8 cellular contexts compared by ENCODE assay signal in genomic region chr13:97975851-97976550, GRCh38. TPM values are rescaled to one million over a fixed set of nuclear protein-coding genes. Genes with fewer than 3 reads are reported as not detected.
DNase-seq lines count a peak whose midpoint lies in the region; ATAC-seq and TF ChIP-seq lines count a peak whose summit lies in the region.

No MANE protein-coding gene starts in this region.

- H3K27ac ChIP-seq in right atrium auricular region (peak overlapping the region; percentile 95 to 97), prostate gland (peak overlapping the region; percentile 87 to 92), urinary bladder (ENCODE audit: low read depth) (peak overlapping the region; percentile 97)

- no peak for TF ChIP-seq CTCF in right atrium auricular region (IDR thresholded peaks at IDR 0.05)
- TF ChIP-seq CTCF in prostate gland (IDR thresholded peaks at IDR 0.05): peak in 2 of 4 experiments; percentile 21 to 28

- no peaks in the 10 kb centered on the region for H3K36me3 ChIP-seq in right atrium auricular region
- H3K36me3 ChIP-seq in prostate gland: no peaks in the 10 kb centered on the region
- H3K36me3 ChIP-seq in urinary bladder (ENCODE audit: insufficient read depth): no peaks in the 10 kb centered on the region

- peak; percentile 67 for TF ChIP-seq POLR2A in prostate gland (IDR thresholded peaks at IDR 0.05)

- H3K36me3 Mint-ChIP-seq in T-helper 1 cell treated with Interleukin-12 subunit alpha and Interleukin-12 subunit beta and Interleukin-4 antibody, amounts not matched to agents 30 μg/mL and 1 μg/mL, for 36 hours (ENCODE audit: low read depth): peaks cover under 1% of the 10 kb centered on the region

- H3K9me3 Mint-ChIP-seq in T-helper 1 cell treated with Interleukin-12 subunit alpha and Interleukin-12 subunit beta and Interleukin-4 antibody, amounts not matched to agents 30 μg/mL and 1 μg/mL, for 36 hours: no peaks in the 10 kb centered on the region

- H3K27me3 Mint-ChIP-seq in T-helper 1 cell treated with Interleukin-12 subunit alpha and Interleukin-12 subunit beta and Interleukin-4 antibody, amounts not matched to agents 30 μg/mL and 1 μg/mL, for 36 hours (ENCODE audit: low read depth): peaks cover 4% of the 10 kb centered on the region

- H3K27ac Mint-ChIP-seq in T-helper 1 cell treated with Interleukin-12 subunit alpha and Interleukin-12 subunit beta and Interleukin-4 antibody, amounts not matched to agents 30 μg/mL and 1 μg/mL, for 36 hours: peak overlapping the region; percentile 97

- H3K4me3 ChIP-seq in right atrium auricular region: peak overlapping the region; percentile 92 to 94
- H3K4me3 ChIP-seq in prostate gland: peak overlapping the region; percentile 91 to 94
- H3K4me3 ChIP-seq in urinary bladder (ENCODE audit: low read depth, low read length): peak overlapping the region; percentile 85

- DNase-seq in NCI-H146 (lab: John Stamatoyannopoulos, UW) (peak; percentile 94), amygdala (lab: John Stamatoyannopoulos, UW) (peak; percentile 22 to 93 (median 78)), right atrium auricular region (ENCODE audit: low spot score) (peak; percentile 85), prostate gland (ENCODE audit: low spot score) (peak; percentile 85)

- H3K4me3 Mint-ChIP-seq in T-helper 1 cell treated with Interleukin-12 subunit alpha and Interleukin-12 subunit beta and Interleukin-4 antibody, amounts not matched to agents 30 μg/mL and 1 μg/mL, for 36 hours: peak overlapping the region; percentile 91

- peaks cover 24% of the 10 kb centered on the region for H3K4me1 Mint-ChIP-seq in T-helper 1 cell treated with Interleukin-12 subunit alpha and Interleukin-12 subunit beta and Interleukin-4 antibody, amounts not matched to agents 30 μg/mL and 1 μg/mL, for 36 hours (ENCODE audit: low read depth)

- H3K9me3 ChIP-seq in right atrium auricular region (no peaks in the 10 kb centered on the region), prostate gland (no peaks in the 10 kb centered on the region)

- H3K27me3 ChIP-seq in right atrium auricular region (no peaks in the 10 kb centered on the region), prostate gland (replicated peaks; ENCODE audit: insufficient read depth) (no peaks in the 10 kb centered on the region)

- under 1% methylated on average over 50 of the region's 72 CpGs for WGBS in prostate gland
- under 1% methylated on average over 71 of the region's 72 CpGs for WGBS in urinary bladder

- intact Hi-C loops in prostate gland (cut with DNase I): loop anchor here (5.0 kb wide), 1 partner anchor 166 kb away; the partner anchor contains the start of gene FARP1

- H3K4me1 ChIP-seq in right atrium auricular region: peaks cover 0 to 25% of the 10 kb centered on the region in 2 donors
- H3K4me1 ChIP-seq in prostate gland (replicated peaks): no peaks in the 10 kb centered on the region
- no peaks in the 10 kb centered on the region for H3K4me1 ChIP-seq in urinary bladder (ENCODE audit: insufficient read depth)

- ATAC-seq in GM18502 (IDR thresholded peaks at IDR 0.05; ENCODE audit: poor library complexity, unreplicated experiment) (peak; percentile 91), HG02870 (IDR thresholded peaks at IDR 0.05; ENCODE audit: unreplicated experiment) (peak; percentile 80)

RNA-seq across cellular contexts. Expression of gene IPO5, which starts 22.5 kb away (rescaled TPM):
- total RNA-seq in right atrium auricular region (10 to 100 TPM; 58.2 to 87.4 TPM), prostate gland (100 to 1,000 TPM in 1 of 2 donors, 10 to 100 TPM in 1; 59.4 to 117 TPM), urinary bladder (164 TPM)
- polyA plus RNA-seq in urinary bladder: 58.9 TPM

Comparison
In these comparisons a context has a peak if more than half of its experiments do, and no peak if none do; other contexts are left out.
1. Peak in every context shown above with its lines: DNase-seq, ATAC-seq, H3K4me3 ChIP-seq and H3K27ac ChIP-seq.